ENCODE assay signal across 16 cellular contexts in genomic region chr10:28429045-28429444, GRCh38.
A peak's percentile ranks its signal among the peaks of the same experiment; 100 is the strongest.
DNase-seq lines count a peak whose midpoint lies in the region; ATAC-seq, FAIRE-seq and TF ChIP-seq lines count a peak whose summit lies in the region.
"Had no signal": no experiment of that assay in that cellular context is flagged by ENCODE, and none has a peak within 500 bp of the region (broad histone marks: within the 10 kb centered on the region; RNA-seq: fewer than 3 reads in every experiment).

No MANE protein-coding gene starts in this region.

- peak; percentile 9 for DNase-seq in DMS53 (lab: John Stamatoyannopoulos, UW)
- DNase-seq in DMS53 treated with DMSO at 0.1 percent for 48 hours (lab: John Stamatoyannopoulos, UW; ENCODE audit: unreplicated experiment): no peak
- no peak for DNase-seq in HFFc6
- no peak for DNase-seq in K562 (ENCODE audit: extremely low read depth in 1 of 4, low spot score in 3 of 4)
- DNase-seq in stimulated activated CD4-positive, alpha-beta T cell treated with anti-CD3 and anti-CD28 coated beads, Interleukin-1b, Interleukin-23, amount 100 ng/mL, for 48 hours: no peak
- DNase-seq in esophagus muscularis mucosa (ENCODE audit: extremely low spot score): no peak
- DNase-seq: GM23248 had no signal

- ATAC-seq in K562 (no peak), HG02885 (IDR thresholded peaks at IDR 0.05; ENCODE audit: poor library complexity, unreplicated experiment) (no peak)

- H3K27ac ChIP-seq in K562 (ENCODE audit: extremely low read depth, low read depth, low read length) (no peak overlapping the region), esophagus muscularis mucosa (replicated peaks in 1 of 4) (no peak overlapping the region)
- H3K27ac ChIP-seq: 22Rv1, BLaER1, GM23248, KMS-11 had no signal

- H3K4me1 Mint-ChIP-seq in HFFc6 (ENCODE audit: low read depth): peaks cover 18% of the 10 kb centered on the region

- H3K9ac ChIP-seq in K562 (ENCODE audit: insufficient read depth in 1 of 2, low read depth in 2 of 2, low read length in 2 of 2): no peak overlapping the region
- H3K9ac ChIP-seq: BLaER1, GM23248, KMS-11 had no signal

- no peak for FAIRE-seq in K562 (lab: Jason Lieb, UNC)
- FAIRE-seq: G401.6, GM12891, GM19239, HTR-8/SVneo had no signal

- no peak overlapping the region for H2AFZ ChIP-seq in K562 (ENCODE audit: low read depth, low read length)
- H2AFZ ChIP-seq: GM23248 had no signal

- POLR2A ChIA-PET in K562 (lab: Yijun Ruan, JAX): no interaction called here

- H3K79me2 ChIP-seq in K562 (ENCODE audit: control insufficient read depth, insufficient read depth, low read length): no peaks in the 10 kb centered on the region

- H3K9me3 ChIP-seq in K562 (replicated peaks; ENCODE audit: control insufficient read depth, insufficient read depth, low read depth, low read length): no peaks in the 10 kb centered on the region
- no peaks in the 10 kb centered on the region for H3K9me3 ChIP-seq in esophagus muscularis mucosa
- H3K9me3 ChIP-seq: HAP-1 had no signal

- H3K4me3 Mint-ChIP-seq in HFFc6: peak overlapping the region; percentile 61; the same call in 1 of the 2 replicates

- CTCF ChIA-PET in K562 (lab: Yijun Ruan, JAX; ENCODE audit: low intra/inter-chr PET ratio): no interaction called here

- H3K27ac Mint-ChIP-seq in HFFc6: no peak overlapping the region

- H3K9me3 Mint-ChIP-seq in HFFc6: no peaks in the 10 kb centered on the region

- no peak for TF ChIP-seq RAD21 in K562 (CRISPR knock-in tag; conservative IDR thresholded peaks at IDR 0.05 in 1 of 2, IDR thresholded peaks at IDR 0.05 in 1 of 2)

- in situ Hi-C loops in K562 (cut with MboI): no loop called here

- no peak overlapping the region for H3K4me2 ChIP-seq in K562 (ENCODE audit: insufficient read depth, low read length)
- H3K4me2 ChIP-seq: BLaER1, KMS-11 had no signal

- H3K36me3 ChIP-seq in K562 (ENCODE audit: control insufficient read depth, insufficient read depth, low read length) (no peaks in the 10 kb centered on the region), esophagus muscularis mucosa (no peaks in the 10 kb centered on the region)
- H3K36me3 ChIP-seq: BLaER1, HAP-1 had no signal

- BruUV-seq in K562 (replicated peaks; lab: Mats Ljungman, UMichigan): no TSS peak

- no peaks in the 10 kb centered on the region for H3K36me3 Mint-ChIP-seq in HFFc6 (ENCODE audit: low read depth)

- no peak for TF ChIP-seq POLR2A in K562 (conservative IDR thresholded peaks at IDR 0.05)
- no peak for TF ChIP-seq POLR2A in esophagus muscularis mucosa (IDR thresholded peaks at IDR 0.05; ENCODE audit: low read depth)

- H3K27me3 Mint-ChIP-seq in HFFc6 (ENCODE audit: insufficient read depth): peaks cover 8% of the 10 kb centered on the region

- TF ChIP-seq CTCF in HFFc6 (IDR thresholded peaks at IDR 0.05) (no peak), K562 (IDR thresholded peaks at IDR 0.05 in 2 of 3, conservative IDR thresholded peaks at IDR 0.05 in 1 of 3; ENCODE audit: insufficient read depth in 2 of 3, low read depth in 1 of 3, low read length in 3 of 3) (no peak), esophagus muscularis mucosa (IDR thresholded peaks at IDR 0.05) (no peak)

- H3K4me3 ChIP-seq in K562 (no peak overlapping the region), esophagus muscularis mucosa (no peak overlapping the region)
- H3K4me3 ChIP-seq: BLaER1, GM23248, HAP-1 had no signal

- intact Hi-C loops in K562 (cut with micrococcal nuclease) (no loop called here), esophagus muscularis mucosa (cut with DNase I) (no loop called here)

- no peaks in the 10 kb centered on the region for H3K9me1 ChIP-seq in K562 (ENCODE audit: control insufficient read depth, insufficient read depth, low read length)

- H4K20me1 ChIP-seq in K562 (replicated peaks; ENCODE audit: control insufficient read depth, insufficient read depth, low read length): no peaks in the 10 kb centered on the region
- H4K20me1 ChIP-seq: BLaER1 had no signal

- H3K4me1 ChIP-seq in K562 (replicated peaks in 1 of 2; ENCODE audit: control insufficient read depth in 2 of 2, insufficient read depth in 2 of 2, low read length in 2 of 2): peaks cover 0 to 2% of the 10 kb centered on the region in 2 experiments; a peak in 2 of 5 replicates
- H3K4me1 ChIP-seq in esophagus muscularis mucosa: peaks cover 0 to 9% (median 6%) of the 10 kb centered on the region in 4 donors
- H3K4me1 ChIP-seq: BLaER1, HAP-1 had no signal

- TF ChIP-seq EP300 in K562 (IDR thresholded peaks at IDR 0.05; ENCODE audit: low read length) (no peak), esophagus muscularis mucosa (IDR thresholded peaks at IDR 0.05) (no peak)

- peaks cover 4 to 5% of the 10 kb centered on the region in 2 experiments; a peak in 3 of 5 replicates for H3K27me3 ChIP-seq in K562 (ENCODE audit: control insufficient read depth in 2 of 2, insufficient read depth in 2 of 2, low read length in 2 of 2)
- H3K27me3 ChIP-seq in esophagus muscularis mucosa: no peaks in the 10 kb centered on the region
- H3K27me3 ChIP-seq: BLaER1 had no signal

TF ChIP-seq in K562, 482 proteins besides CTCF, POLR2A, EP300 and RAD21 (continues in another document):
- no peak for TF ChIP-seq ZNF77 (CRISPR knock-in tag; IDR thresholded peaks at IDR 0.05)
- TF ChIP-seq CCNT2 (IDR thresholded peaks at IDR 0.05; ENCODE audit: borderline replicate concordance, extremely low read depth, insufficient read length, low read depth, low read length): no peak
- TF ChIP-seq DLX4 (CRISPR knock-in tag; IDR thresholded peaks at IDR 0.05): no peak
- no peak for TF ChIP-seq ZNF23 (CRISPR knock-in tag; IDR thresholded peaks at IDR 0.05)
- TF ChIP-seq NRF1 (conservative IDR thresholded peaks at IDR 0.05 in 1 of 2, IDR thresholded peaks at IDR 0.05 in 1 of 2): no peak
- TF ChIP-seq ZNF316 (IDR thresholded peaks at IDR 0.05): peak; percentile 45
- TF ChIP-seq MAFK (IDR thresholded peaks at IDR 0.05; ENCODE audit: low read length): 0 out of 2 replicates have a peak, but pooled peaks have one; percentile 5
- no peak for TF ChIP-seq HINFP (tag; conservative IDR thresholded peaks at IDR 0.05; ENCODE audit: low read depth)
- no peak for TF ChIP-seq CXXC5 (CRISPR knock-in tag; IDR thresholded peaks at IDR 0.05)
- TF ChIP-seq KLF13 (tag; IDR thresholded peaks at IDR 0.05; ENCODE audit: borderline replicate concordance, low read depth): no peak
- peak; percentile 37; the same call in 1 of the 2 replicates for TF ChIP-seq C11orf30 (IDR thresholded peaks at IDR 0.05; ENCODE audit: low read depth)
- no peak for TF ChIP-seq ZNF780A (CRISPR knock-in tag; IDR thresholded peaks at IDR 0.05)
- TF ChIP-seq RREB1 (CRISPR knock-in tag; IDR thresholded peaks at IDR 0.05): no peak
- no peak for TF ChIP-seq SREBF2 (CRISPR knock-in tag; IDR thresholded peaks at IDR 0.05)
